ENCODE assay signal across 15 cellular contexts in genomic region chr16:50607447-50607846, GRCh38. TPM values are rescaled to one million over a fixed set of nuclear protein-coding genes. Genes with fewer than 3 reads are reported as not detected.
DNase-seq lines count a peak whose midpoint lies in the region; ATAC-seq and TF ChIP-seq lines count a peak whose summit lies in the region.
"Had no signal": no experiment of that assay in that cellular context is flagged by ENCODE, and none has a peak within 500 bp of the region (broad histone marks: within the 10 kb centered on the region; RNA-seq: fewer than 3 reads in every experiment).

No MANE protein-coding gene starts in this region.

- H3K36me3 ChIP-seq in HEK293 (ENCODE audit: control insufficient read depth in 2 of 2, insufficient read depth in 1 of 2, low read length in 2 of 2) (no peaks in the 10 kb centered on the region), esophagus (ENCODE audit: control insufficient read depth in 2 of 2, insufficient read depth in 2 of 2, low read length in 1 of 2) (no peaks in the 10 kb centered on the region), stomach smooth muscle (ENCODE audit: control insufficient read depth in 2 of 2, insufficient read depth in 2 of 2, low read length in 2 of 2) (no peaks in the 10 kb centered on the region)
- H3K36me3 ChIP-seq: BLaER1, HAP-1 had no signal

- ATAC-seq in GM19467 (IDR thresholded peaks at IDR 0.05; ENCODE audit: unreplicated experiment): no peak

- no peak for TF ChIP-seq CTCF in HEK293 (tag by site-specific recombination; IDR thresholded peaks at IDR 0.05)
- TF ChIP-seq CTCF in nephron (IDR thresholded peaks at IDR 0.05; ENCODE audit: unreplicated experiment in 3 of 3): no peak

- DNase-seq in NOMO-1 treated with dmso at 0.1 percent for 144 hours (lab: John Stamatoyannopoulos, UW; ENCODE audit: unreplicated experiment): no peak
- no peak for DNase-seq in mucosa of gallbladder (ENCODE audit: low spot score)
- DNase-seq: 8988T; AML-193; CD8-positive, alpha-beta memory T cell; DMS53; GF-D8; HFFc6 had no signal

- 73 to 79% methylated on average over 4 of the region's 4 CpGs for WGBS in esophagus, 2 donors

- H3K27ac ChIP-seq in HEK293 (ENCODE audit: extremely low read depth, low read depth, low read length) (no peak overlapping the region), esophagus (ENCODE audit: low read depth in 2 of 2, low read length in 1 of 2) (peak overlapping the region; percentile 4 to 48), stomach smooth muscle (ENCODE audit: low read length) (peak overlapping the region; percentile 85)
- H3K27ac ChIP-seq: BLaER1 had no signal

- H3K27me3 ChIP-seq in esophagus (ENCODE audit: control insufficient read depth in 1 of 2, insufficient read depth in 2 of 2, low read length in 2 of 2) (no peaks in the 10 kb centered on the region), stomach smooth muscle (ENCODE audit: control insufficient read depth in 1 of 2, insufficient read depth in 2 of 2, low read length in 2 of 2) (no peaks in the 10 kb centered on the region)
- H3K27me3 ChIP-seq: BLaER1 had no signal

- POLR2A ChIA-PET in HEK293 (lab: Yijun Ruan, JAX): no interaction called here

- H3K36me3 Mint-ChIP-seq in nephron (ENCODE audit: low read depth): no peaks in the 10 kb centered on the region
- H3K36me3 Mint-ChIP-seq: CD8-positive, alpha-beta memory T cell had no signal

- peaks cover 7% of the 10 kb centered on the region for H3K27me3 Mint-ChIP-seq in nephron (ENCODE audit: low read depth)
- H3K27me3 Mint-ChIP-seq: CD8-positive, alpha-beta memory T cell had no signal

- no peaks in the 10 kb centered on the region for H3K9me3 ChIP-seq in HEK293 (ENCODE audit: control insufficient read depth, insufficient read depth, low read depth, low read length)
- no peaks in the 10 kb centered on the region for H3K9me3 ChIP-seq in esophagus (ENCODE audit: control insufficient read depth in 2 of 2, insufficient read depth in 1 of 2, low read depth in 1 of 2, low read length in 1 of 2)
- H3K9me3 ChIP-seq in stomach smooth muscle (ENCODE audit: control insufficient read depth in 2 of 2, low read length in 2 of 2): no peaks in the 10 kb centered on the region
- H3K9me3 ChIP-seq: BLaER1, HAP-1 had no signal

- H3K4me3 ChIP-seq in HEK293 (ENCODE audit: low read depth, low read length): no peak overlapping the region
- no peak overlapping the region for H3K4me3 ChIP-seq in esophagus (ENCODE audit: low read depth in 1 of 2, low read length in 2 of 2)
- no peak overlapping the region for H3K4me3 ChIP-seq in stomach smooth muscle (ENCODE audit: low read length in 2 of 2)
- H3K4me3 ChIP-seq: BLaER1, HAP-1 had no signal

- H3K4me1 ChIP-seq in HEK293 (ENCODE audit: control insufficient read depth, insufficient read depth, low read length): no peaks in the 10 kb centered on the region
- H3K4me1 ChIP-seq in esophagus (ENCODE audit: control insufficient read depth in 2 of 2, insufficient read depth in 2 of 2, low read length in 1 of 2): peaks cover 7 to 15% of the 10 kb centered on the region in 2 donors
- peaks cover 85% of the 10 kb centered on the region for H3K4me1 ChIP-seq in stomach smooth muscle (ENCODE audit: control insufficient read depth, insufficient read depth, low read length)

- H3K4me3 Mint-ChIP-seq in nephron: no peak overlapping the region
- H3K4me3 Mint-ChIP-seq: CD8-positive, alpha-beta memory T cell; HFFc6 had no signal

- peaks cover 83% of the 10 kb centered on the region for H3K4me1 Mint-ChIP-seq in nephron

- no peak overlapping the region for H3K9ac ChIP-seq in stomach smooth muscle (ENCODE audit: low read length in 2 of 2)
- H3K9ac ChIP-seq: BLaER1 had no signal

- CTCF ChIA-PET in HEK293 (lab: Yijun Ruan, JAX): no interaction called here

- H3K9me3 Mint-ChIP-seq in nephron: no peaks in the 10 kb centered on the region
- H3K9me3 Mint-ChIP-seq: CD8-positive, alpha-beta memory T cell; HFFc6 had no signal

- peak overlapping the region; percentile 10 to 97 (median 51) for H3K27ac Mint-ChIP-seq in nephron
- H3K27ac Mint-ChIP-seq: HFFc6 had no signal

TF ChIP-seq in HEK293, 187 proteins besides CTCF, POLR2A, EP300 and RAD21:
- TF ChIP-seq ZNF658 (tag by site-specific recombination; IDR thresholded peaks at IDR 0.05): no peak
- no peak for TF ChIP-seq ZNF501 (tag by site-specific recombination; IDR thresholded peaks at IDR 0.05)
- no peak for TF ChIP-seq GLI2 (tag by site-specific recombination; IDR thresholded peaks at IDR 0.05; ENCODE audit: borderline replicate concordance, low read depth)
- peak; percentile 80; the same call in 1 of the 2 replicates for TF ChIP-seq ZNF239 (tag by site-specific recombination; IDR thresholded peaks at IDR 0.05)
- no peak for TF ChIP-seq REST (tag by site-specific recombination; IDR thresholded peaks at IDR 0.05)
- no peak for TF ChIP-seq SP2 (tag by site-specific recombination; IDR thresholded peaks at IDR 0.05)
- TF ChIP-seq TRIM28 (IDR thresholded peaks at IDR 0.05; ENCODE audit: borderline replicate concordance, low read length): no peak

RNA-seq across cellular contexts. Expression of gene NKD1, which starts 59.3 kb away (rescaled TPM):
- polyA plus RNA-seq in esophagus: 1 to 10 TPM; 1.1 to 2.0 TPM
- total RNA-seq in mucosa of gallbladder: 32.0 TPM
- total RNA-seq: HFFc6 had no signal
